ENCODE assay signal across 8 cellular contexts in genomic region chr22:20243545-20244249, GRCh38. TPM values are rescaled to one million over a fixed set of nuclear protein-coding genes. Genes with fewer than 3 reads are reported as not detected.
DNase-seq lines count a peak whose midpoint lies in the region; ATAC-seq and TF ChIP-seq lines count a peak whose summit lies in the region.

No MANE protein-coding gene starts in this region.

- BruUV-seq in Panc1 (replicated peaks; lab: Mats Ljungman, UMichigan) = no TSS peak

- POLR2A ChIA-PET in Panc1 (lab: Charles Lee) = no interaction called here

- H3K27me3 ChIP-seq in Panc1 (ENCODE audit: control insufficient read depth, insufficient read depth, low read length) = no peaks in the 10 kb centered on the region

- intact Hi-C loops in Panc1 (cut with micrococcal nuclease; ENCODE audit: unreplicated experiment) = no loop called here

- H3K9me3 ChIP-seq in Panc1 (ENCODE audit: control insufficient read depth, insufficient read depth, low read depth, low read length) = no peaks in the 10 kb centered on the region

- H3K36me3 ChIP-seq in Panc1 (ENCODE audit: control insufficient read depth, insufficient read depth, low read length) = no peaks in the 10 kb centered on the region

- peak; percentile 63 for ATAC-seq in Panc1
- no peak for ATAC-seq in GM21528 (IDR thresholded peaks at IDR 0.05; ENCODE audit: low FRiP score, unreplicated experiment)
- ATAC-seq in GM19463 (IDR thresholded peaks at IDR 0.05; ENCODE audit: unreplicated experiment) = no peak

- H3K4me3 ChIP-seq in Panc1 (ENCODE audit: low read depth in 2 of 2, low read length in 2 of 2) (no peak overlapping the region), retinal pigment epithelial cell (ENCODE audit: low read length) (no peak overlapping the region)

- CTCF ChIA-PET in Panc1 (lab: Charles Lee) = no interaction called here

- H3K4me1 ChIP-seq in Panc1 (ENCODE audit: control insufficient read depth, insufficient read depth, low read length) = peaks cover 4% of the 10 kb centered on the region; the same call in 1 of the 2 replicates

- H3K27ac ChIP-seq in Panc1 (ENCODE audit: low read length) = no peak overlapping the region

- DNase-seq in CMK (ENCODE audit: low read depth) (peak; percentile 83), KG1 (lab: John Stamatoyannopoulos, UW) (peak; percentile 5), Panc1 (ENCODE audit: low read depth, low spot score) (no peak), germinal center (ENCODE audit: low spot score) (peak; percentile 49), retinal pigment epithelial cell (ENCODE audit: low read depth) (peak; percentile 23)
- peak; percentile 57 for DNase-seq in activated naive CD4-positive, alpha-beta T cell treated with Interleukin-2 at 50 U/mL for 16 hours

- in situ Hi-C loops in Panc1 (cut with HindIII; ENCODE audit: low pct_unique_long_range_greater_than_20kb, low sequenced_read_pairs) = no loop called here

- TF ChIP-seq CTCF in Panc1 (IDR thresholded peaks at IDR 0.05) (no peak), retinal pigment epithelial cell (conservative IDR thresholded peaks at IDR 0.05; ENCODE audit: low read depth, low read length) (no peak)

RNA-seq across cellular contexts. Expression of gene RTN4R, which starts 24.4 kb away (rescaled TPM):
- 16.3 TPM for total RNA-seq in Panc1 (2021; ENCODE audit: unreplicated experiment)
- polyA plus RNA-seq in Panc1 (2012; ENCODE audit: insufficient read length) = 21.3 TPM
